11 cellular contexts compared by ENCODE assay signal in the genomic region with DNA sequence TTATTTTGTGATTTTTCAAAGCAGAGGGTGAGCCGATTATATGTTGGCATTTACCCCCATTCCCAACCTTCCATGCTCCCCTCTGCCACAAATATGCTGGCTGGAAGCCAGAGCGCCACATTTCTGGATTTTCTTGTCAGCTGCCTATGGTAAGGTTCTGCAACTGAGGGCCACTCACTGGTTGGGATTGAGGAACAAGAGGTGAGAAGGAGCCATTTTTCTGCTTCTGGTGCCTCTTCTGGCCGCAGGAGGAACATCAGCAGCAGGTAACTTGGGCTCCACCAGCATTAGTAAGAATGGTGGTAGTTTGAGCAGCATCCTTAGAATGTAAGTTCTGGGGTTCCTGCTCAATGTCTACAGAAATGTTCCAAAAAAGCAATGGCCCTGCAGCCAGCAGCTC.
DNase-seq lines count a peak whose midpoint lies in the region; ATAC-seq, FAIRE-seq and TF ChIP-seq lines count a peak whose summit lies in the region.
"Had no signal": no experiment of that assay in that cellular context is flagged by ENCODE, and none has a peak within 500 bp of the region (broad histone marks: within the 10 kb centered on the region; RNA-seq: fewer than 3 reads in every experiment).

No MANE protein-coding gene starts in this region.

- peaks cover 7% of the 10 kb centered on the region for H3K4me1 ChIP-seq in BE2C
- H3K4me1 ChIP-seq in cardiac muscle cell (ENCODE audit: low read depth) = no peaks in the 10 kb centered on the region

- intact Hi-C loops in posterior cingulate gyrus (cut with DNase I) = no loop called here

- H3K27ac Mint-ChIP-seq in stimulated activated effector memory CD8-positive, alpha-beta T cell treated with anti-CD3 and anti-CD28 coated beads, Interleukin-12 subunit alpha, Interleukin-12 subunit beta, amount 100 ng/mL, for 72 hours = no peak overlapping the region
- H3K27ac Mint-ChIP-seq: activated naive CD4-positive, alpha-beta T cell treated with anti-CD3 and anti-CD28 coated beads, Interleukin-2, amount 50 U/mL, for 24 hours had no signal

- H3K36me3 ChIP-seq in BE2C (no peaks in the 10 kb centered on the region), cardiac muscle cell (no peaks in the 10 kb centered on the region)

- H3K27ac ChIP-seq in cardiac muscle cell = no peak overlapping the region

- peak; percentile 16 for DNase-seq in BE2C
- no peak for DNase-seq in GM18507 (ENCODE audit: extremely low spot score, insufficient read length, low read depth)
- DNase-seq in OCI-M1 (lab: John Stamatoyannopoulos, UW) = peak; percentile 47
- no peak for DNase-seq in cardiac muscle cell (ENCODE audit: low read depth in 1 of 2, low spot score in 1 of 2)
- no peak for DNase-seq in stimulated activated effector memory CD8-positive, alpha-beta T cell treated with anti-CD3 and anti-CD28 coated beads, Interleukin-12 subunit alpha, Interleukin-12 subunit beta, amount 100 ng/mL, for 72 hours (ENCODE audit: low spot score in 2 of 2)
- no peak for DNase-seq in hepatic stellate cell (ENCODE audit: low spot score)
- DNase-seq in posterior cingulate gyrus = no peak
- DNase-seq: foreskin fibroblast, nucleus accumbens had no signal

- H3K4me3 Mint-ChIP-seq in stimulated activated effector memory CD8-positive, alpha-beta T cell treated with anti-CD3 and anti-CD28 coated beads, Interleukin-12 subunit alpha, Interleukin-12 subunit beta, amount 100 ng/mL, for 72 hours = no peak overlapping the region
- H3K4me3 Mint-ChIP-seq: activated naive CD4-positive, alpha-beta T cell treated with anti-CD3 and anti-CD28 coated beads, Interleukin-2, amount 50 U/mL, for 24 hours had no signal

- no peak for ATAC-seq in stimulated activated effector memory CD8-positive, alpha-beta T cell treated with anti-CD3 and anti-CD28 coated beads, Interleukin-12 subunit alpha, Interleukin-12 subunit beta, amount 100 ng/mL, for 72 hours
- no peak for ATAC-seq in HG03460 (IDR thresholded peaks at IDR 0.05; ENCODE audit: unreplicated experiment)

- H3K9me3 ChIP-seq in BE2C (no peaks in the 10 kb centered on the region), cardiac muscle cell (ENCODE audit: low read depth) (no peaks in the 10 kb centered on the region)

- no peaks in the 10 kb centered on the region for H3K36me3 Mint-ChIP-seq in stimulated activated effector memory CD8-positive, alpha-beta T cell treated with anti-CD3 and anti-CD28 coated beads, Interleukin-12 subunit alpha, Interleukin-12 subunit beta, amount 100 ng/mL, for 72 hours
- H3K36me3 Mint-ChIP-seq: activated naive CD4-positive, alpha-beta T cell treated with anti-CD3 and anti-CD28 coated beads, Interleukin-2, amount 50 U/mL, for 24 hours had no signal

- no peaks in the 10 kb centered on the region for H3K9me3 Mint-ChIP-seq in stimulated activated effector memory CD8-positive, alpha-beta T cell treated with anti-CD3 and anti-CD28 coated beads, Interleukin-12 subunit alpha, Interleukin-12 subunit beta, amount 100 ng/mL, for 72 hours
- H3K9me3 Mint-ChIP-seq: activated naive CD4-positive, alpha-beta T cell treated with anti-CD3 and anti-CD28 coated beads, Interleukin-2, amount 50 U/mL, for 24 hours had no signal

- H3K27me3 ChIP-seq in BE2C = no peaks in the 10 kb centered on the region
- no peaks in the 10 kb centered on the region for H3K27me3 ChIP-seq in cardiac muscle cell

- no peak overlapping the region for H3K4me3 ChIP-seq in BE2C (ENCODE audit: low read depth, low read length)
- no peak overlapping the region for H3K4me3 ChIP-seq in cardiac muscle cell

- FAIRE-seq in GM18507 (lab: Jason Lieb, UNC) = peak; percentile 69

- H3K4me1 Mint-ChIP-seq in stimulated activated effector memory CD8-positive, alpha-beta T cell treated with anti-CD3 and anti-CD28 coated beads, Interleukin-12 subunit alpha, Interleukin-12 subunit beta, amount 100 ng/mL, for 72 hours = no peaks in the 10 kb centered on the region
- H3K4me1 Mint-ChIP-seq: activated naive CD4-positive, alpha-beta T cell treated with anti-CD3 and anti-CD28 coated beads, Interleukin-2, amount 50 U/mL, for 24 hours had no signal

- TF ChIP-seq CTCF in BE2C (IDR thresholded peaks at IDR 0.05; ENCODE audit: low read depth, low read length) (peak; percentile 56), cardiac muscle cell (IDR thresholded peaks at IDR 0.05; ENCODE audit: low read depth, low read length) (peak; percentile 34)

Comparison
In these comparisons a context has a peak if more than half of its experiments do, and no peak if none do; other contexts are left out.
1. DNase-seq: peak in BE2C (single experiment) and OCI-M1 (single experiment); none in GM18507 (single experiment), cardiac muscle cell (0 of 2), stimulated activated effector memory CD8-positive, alpha-beta T cell treated with anti-CD3 and anti-CD28 coated beads, Interleukin-12 subunit alpha, Interleukin-12 subunit beta, amount 100 ng/mL, for 72 hours (0 of 2), hepatic stellate cell (single experiment) and posterior cingulate gyrus (0 of 10).